8 cellular contexts compared by ENCODE assay signal in the genomic region with DNA sequence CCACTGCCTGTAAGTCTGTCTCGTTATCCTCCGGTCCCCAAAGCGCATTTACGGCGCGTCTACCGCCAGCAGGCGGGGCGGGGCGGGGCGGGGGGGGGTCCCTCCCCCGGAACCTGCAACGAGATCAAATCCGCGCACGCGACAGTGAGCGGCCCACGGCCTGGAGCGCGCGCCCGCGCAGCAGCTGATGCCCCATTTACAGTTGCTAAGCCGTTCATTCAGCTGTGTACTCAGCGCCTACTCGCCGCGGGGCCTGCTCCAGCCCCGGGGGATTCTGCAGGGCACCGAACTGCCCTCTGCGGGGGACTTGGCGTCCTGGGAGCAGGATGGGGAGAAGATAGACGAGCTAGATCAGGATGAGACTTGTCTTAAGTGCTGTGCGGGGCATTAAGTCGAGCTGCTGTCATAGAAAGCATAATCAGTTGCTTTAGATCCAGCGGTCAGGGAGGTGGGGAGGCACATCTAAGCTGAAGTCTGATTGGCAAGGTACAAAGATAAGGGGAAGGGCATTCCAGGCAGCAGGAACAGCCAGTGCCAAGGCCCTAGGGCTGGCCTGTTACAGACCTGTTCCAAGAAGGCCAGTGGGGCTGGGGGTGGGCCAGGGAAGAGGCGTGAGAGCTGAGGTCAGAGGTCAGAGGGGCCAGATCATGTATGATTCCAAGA. TPM values are rescaled to one million over a fixed set of nuclear protein-coding genes. Genes with fewer than 3 reads are reported as not detected.
A peak's percentile ranks its signal among the peaks of the same experiment; 100 is the strongest.
DNase-seq lines count a peak whose midpoint lies in the region; ATAC-seq and TF ChIP-seq lines count a peak whose summit lies in the region.

No MANE protein-coding gene starts in this region.

- H3K4me1 Mint-ChIP-seq in Calu3 (ENCODE audit: low read depth, unreplicated experiment): peaks cover 22% of the 10 kb centered on the region
- H3K4me1 Mint-ChIP-seq in activated CD4-positive, alpha-beta T cell treated with anti-CD3 and anti-CD28 coated beads, Interleukin-2, amount 10 ng/mL, durations not matched to agents 7 days and 5 days: peaks cover 20% of the 10 kb centered on the region
- peaks cover 7% of the 10 kb centered on the region for H3K4me1 Mint-ChIP-seq in dendritic cell treated with granulocyte-macrophage colony-stimulating factor and Interleukin-4, amounts not matched to agents 40 ng/mL and 50 ng/mL, for 4 days (ENCODE audit: low read depth)

- no peaks in the 10 kb centered on the region for H3K9me3 Mint-ChIP-seq in Calu3 (ENCODE audit: low read depth, unreplicated experiment)
- no peaks in the 10 kb centered on the region for H3K9me3 Mint-ChIP-seq in activated CD4-positive, alpha-beta T cell treated with anti-CD3 and anti-CD28 coated beads, Interleukin-2, amount 10 ng/mL, durations not matched to agents 7 days and 5 days
- no peaks in the 10 kb centered on the region for H3K9me3 Mint-ChIP-seq in dendritic cell treated with granulocyte-macrophage colony-stimulating factor and Interleukin-4, amounts not matched to agents 40 ng/mL and 50 ng/mL, for 4 days

- H3K36me3 Mint-ChIP-seq in Calu3 (ENCODE audit: insufficient read depth, unreplicated experiment): peaks cover 39% of the 10 kb centered on the region
- H3K36me3 Mint-ChIP-seq in activated CD4-positive, alpha-beta T cell treated with anti-CD3 and anti-CD28 coated beads, Interleukin-2, amount 10 ng/mL, durations not matched to agents 7 days and 5 days (ENCODE audit: low read depth): peaks cover 1% of the 10 kb centered on the region
- no peaks in the 10 kb centered on the region for H3K36me3 Mint-ChIP-seq in dendritic cell treated with granulocyte-macrophage colony-stimulating factor and Interleukin-4, amounts not matched to agents 40 ng/mL and 50 ng/mL, for 4 days (ENCODE audit: low read depth)

- TF ChIP-seq CTCF in Calu3 (IDR thresholded peaks at IDR 0.05; ENCODE audit: unreplicated experiment) (no peak), lower leg skin (IDR thresholded peaks at IDR 0.05) (no peak)

- H3K4me3 ChIP-seq in lower leg skin (ENCODE audit: low read depth, poor library complexity, severe bottlenecking): peak overlapping the region; percentile 66

- no peak for TF ChIP-seq POLR2A in lower leg skin (IDR thresholded peaks at IDR 0.05)

- no TSS peak for BruUV-seq in Calu3 (replicated peaks; lab: Mats Ljungman, UMichigan)

- POLR2A ChIA-PET in activated CD4-positive, alpha-beta T cell treated with anti-CD3 and anti-CD28 coated beads, Interleukin-2, amount 10 ng/mL, durations not matched to agents 7 days and 5 days (lab: Charles Lee): no interaction called here

- intact Hi-C loops in Calu3 (cut with micrococcal nuclease; ENCODE audit: unreplicated experiment) (loop anchor here (2.0 kb wide), 1 partner anchor 31 kb away; no protein-coding TSS in a partner anchor), lower leg skin (cut with DNase I; ENCODE audit: low total_unique reads) (no loop called here)
- intact Hi-C loops in dendritic cell treated with granulocyte-macrophage colony-stimulating factor and Interleukin-4, amounts not matched to agents 40 ng/mL and 50 ng/mL, for 4 days (cut with micrococcal nuclease): no loop called here

- H3K27me3 Mint-ChIP-seq in Calu3 (ENCODE audit: unreplicated experiment): no peaks in the 10 kb centered on the region
- H3K27me3 Mint-ChIP-seq in activated CD4-positive, alpha-beta T cell treated with anti-CD3 and anti-CD28 coated beads, Interleukin-2, amount 10 ng/mL, durations not matched to agents 7 days and 5 days: peaks cover 12% of the 10 kb centered on the region
- peaks cover 73% of the 10 kb centered on the region for H3K27me3 Mint-ChIP-seq in dendritic cell treated with granulocyte-macrophage colony-stimulating factor and Interleukin-4, amounts not matched to agents 40 ng/mL and 50 ng/mL, for 4 days

- CTCF ChIA-PET in Calu3 (lab: Charles Lee): interaction anchor here (0.6 to 1.4 kb wide), 6 partner anchors 21 to 78 kb away, joined by 3 to 5 read pairs (median 4); no protein-coding TSS in a partner anchor
- CTCF ChIA-PET in activated CD4-positive, alpha-beta T cell treated with anti-CD3 and anti-CD28 coated beads, Interleukin-2, amount 10 ng/mL, durations not matched to agents 7 days and 5 days (lab: Charles Lee): interaction anchor here (0.8 to 2.7 kb wide), 4 partner anchors 12 to 124 kb away, joined by 3 to 9 read pairs (median 4); a partner anchor contains a TSS

- peak; percentile 25 for ATAC-seq in HG02870 (IDR thresholded peaks at IDR 0.05; ENCODE audit: unreplicated experiment)
- ATAC-seq in HG02610 (IDR thresholded peaks at IDR 0.05; ENCODE audit: unreplicated experiment): no peak

- peak overlapping the region; percentile 89 for H3K4me3 Mint-ChIP-seq in Calu3 (ENCODE audit: low read depth, unreplicated experiment)
- H3K4me3 Mint-ChIP-seq in activated CD4-positive, alpha-beta T cell treated with anti-CD3 and anti-CD28 coated beads, Interleukin-2, amount 10 ng/mL, durations not matched to agents 7 days and 5 days: peak overlapping the region; percentile 87
- H3K4me3 Mint-ChIP-seq in dendritic cell treated with granulocyte-macrophage colony-stimulating factor and Interleukin-4, amounts not matched to agents 40 ng/mL and 50 ng/mL, for 4 days: peak overlapping the region; percentile 69

- peak overlapping the region; percentile 14 for H3K27ac Mint-ChIP-seq in Calu3 (ENCODE audit: unreplicated experiment)
- H3K27ac Mint-ChIP-seq in activated CD4-positive, alpha-beta T cell treated with anti-CD3 and anti-CD28 coated beads, Interleukin-2, amount 10 ng/mL, durations not matched to agents 7 days and 5 days: peak overlapping the region; percentile 92
- H3K27ac Mint-ChIP-seq in dendritic cell treated with granulocyte-macrophage colony-stimulating factor and Interleukin-4, amounts not matched to agents 40 ng/mL and 50 ng/mL, for 4 days: no peak overlapping the region

- DNase-seq in Calu3: peak; percentile 39
- peak; percentile 59 for DNase-seq in NCI-H446 treated with DMSO at 0.1 percent for 48 hours (lab: John Stamatoyannopoulos, UW)
- peak; percentile 84 for DNase-seq in activated CD4-positive, alpha-beta T cell treated with anti-CD3 and anti-CD28 coated beads, Interleukin-2, amount 10 ng/mL, durations not matched to agents 7 days and 5 days
- peak in 1 of 2 donors; percentile 36 for DNase-seq in lower leg skin (ENCODE audit: low spot score in 2 of 2)
- peak; percentile 56 to 76 (median 75) for DNase-seq in stimulated activated CD4-positive, alpha-beta T cell treated with anti-CD3 and anti-CD28 coated beads, TNF-alpha, amount 100 ng/mL, for 4 hours (ENCODE audit: low read depth in 3 of 3)

- 9% methylated on average over 9 to 15 of the region's 38 CpGs for WGBS in lower leg skin, 2 donors

RNA-seq across cellular contexts. Expression of a gene that starts 1.4 kb away (rescaled TPM):
- total RNA-seq in Calu3 (2022) (44.6 and 45.1 TPM in 2 replicates), lower leg skin (10 to 100 TPM; 17.2 to 47.7 (median 33.3) TPM)
- 10 to 100 TPM; 10.0 to 10.9 TPM for total RNA-seq in activated CD4-positive, alpha-beta T cell treated with anti-CD3 and anti-CD28 coated beads, Interleukin-2, amount 10 ng/mL, durations not matched to agents 7 days and 5 days

RNA-seq across cellular contexts. Expression of a gene that starts 39.5 kb away (rescaled TPM):
- total RNA-seq in Calu3 (2022) (0.22 TPM in 1 of 2 replicates, not detected in the other), lower leg skin (1 to 10 TPM in 2 of 4 donors, under 1 TPM in 2; 0.59 to 2.4 (median 0.92) TPM)
- under 1 TPM in 1 of 2 experiments, not detected in 1; 0.05 TPM for total RNA-seq in activated CD4-positive, alpha-beta T cell treated with anti-CD3 and anti-CD28 coated beads, Interleukin-2, amount 10 ng/mL, durations not matched to agents 7 days and 5 days
